ENCODE assay signal across 1 cellular context in the genomic region with DNA sequence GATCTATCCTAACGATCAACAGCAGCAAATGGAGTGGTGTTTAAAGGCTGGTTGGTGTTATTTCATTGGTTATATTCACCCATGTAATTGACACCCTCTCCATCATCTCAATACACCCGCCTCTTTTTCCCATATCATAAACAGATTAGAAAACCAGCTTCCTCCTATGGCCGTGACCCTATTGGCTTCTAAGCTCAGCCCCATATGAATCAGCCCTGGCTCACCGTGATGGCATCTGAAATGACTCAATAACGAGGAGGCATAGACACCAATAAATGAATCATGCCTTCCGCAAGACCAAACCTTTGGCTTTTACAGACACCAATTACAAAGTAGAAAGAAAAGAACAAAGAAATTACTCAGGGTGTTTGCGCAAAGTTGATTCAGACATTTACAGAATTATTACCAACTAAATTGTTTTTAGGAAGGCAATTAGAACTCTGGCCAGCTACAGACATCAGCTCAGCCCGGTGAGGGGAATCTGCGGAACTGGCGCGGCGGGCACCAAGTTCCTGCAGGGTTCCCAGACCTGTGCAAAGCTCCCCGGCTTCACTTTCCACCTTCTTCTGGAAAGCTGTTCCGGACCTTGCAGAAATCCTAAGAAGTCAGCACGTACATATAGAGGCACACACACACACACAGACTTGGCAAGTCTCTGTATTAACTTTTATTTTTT.
TF ChIP-seq lines count a peak whose summit lies in the region.

No MANE protein-coding gene starts in this region.

TF ChIP-seq in SK-N-SH, 30 proteins besides CTCF, POLR2A, EP300 and RAD21 (continued from another document):
- TF ChIP-seq, protein P1, sequence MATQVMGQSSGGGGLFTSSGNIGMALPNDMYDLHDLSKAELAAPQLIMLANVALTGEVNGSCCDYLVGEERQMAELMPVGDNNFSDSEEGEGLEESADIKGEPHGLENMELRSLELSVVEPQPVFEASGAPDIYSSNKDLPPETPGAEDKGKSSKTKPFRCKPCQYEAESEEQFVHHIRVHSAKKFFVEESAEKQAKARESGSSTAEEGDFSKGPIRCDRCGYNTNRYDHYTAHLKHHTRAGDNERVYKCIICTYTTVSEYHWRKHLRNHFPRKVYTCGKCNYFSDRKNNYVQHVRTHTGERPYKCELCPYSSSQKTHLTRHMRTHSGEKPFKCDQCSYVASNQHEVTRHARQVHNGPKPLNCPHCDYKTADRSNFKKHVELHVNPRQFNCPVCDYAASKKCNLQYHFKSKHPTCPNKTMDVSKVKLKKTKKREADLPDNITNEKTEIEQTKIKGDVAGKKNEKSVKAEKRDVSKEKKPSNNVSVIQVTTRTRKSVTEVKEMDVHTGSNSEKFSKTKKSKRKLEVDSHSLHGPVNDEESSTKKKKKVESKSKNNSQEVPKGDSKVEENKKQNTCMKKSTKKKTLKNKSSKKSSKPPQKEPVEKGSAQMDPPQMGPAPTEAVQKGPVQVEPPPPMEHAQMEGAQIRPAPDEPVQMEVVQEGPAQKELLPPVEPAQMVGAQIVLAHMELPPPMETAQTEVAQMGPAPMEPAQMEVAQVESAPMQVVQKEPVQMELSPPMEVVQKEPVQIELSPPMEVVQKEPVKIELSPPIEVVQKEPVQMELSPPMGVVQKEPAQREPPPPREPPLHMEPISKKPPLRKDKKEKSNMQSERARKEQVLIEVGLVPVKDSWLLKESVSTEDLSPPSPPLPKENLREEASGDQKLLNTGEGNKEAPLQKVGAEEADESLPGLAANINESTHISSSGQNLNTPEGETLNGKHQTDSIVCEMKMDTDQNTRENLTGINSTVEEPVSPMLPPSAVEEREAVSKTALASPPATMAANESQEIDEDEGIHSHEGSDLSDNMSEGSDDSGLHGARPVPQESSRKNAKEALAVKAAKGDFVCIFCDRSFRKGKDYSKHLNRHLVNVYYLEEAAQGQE (IDR thresholded peaks at IDR 0.05; ENCODE audit: low read depth, low read length) = no peak; the same call in 1 of the 2 replicates
- TF ChIP-seq ZBTB33 (IDR thresholded peaks at IDR 0.05; ENCODE audit: borderline replicate concordance, low read depth) (0 out of 2 replicates have a peak, but pooled peaks have one; percentile 54), PBX3 (IDR thresholded peaks at IDR 0.05) (peak; percentile 80; the same call in 1 of the 2 replicates), RXRA (IDR thresholded peaks at IDR 0.05; ENCODE audit: borderline replicate concordance, low read depth) (peak; percentile 77), SMC3 (IDR thresholded peaks at IDR 0.05; ENCODE audit: low read depth, low read length) (no peak), EZH2phosphoT487 (IDR thresholded peaks at IDR 0.05; ENCODE audit: borderline replicate concordance, low read depth) (no peak), YY1 (IDR thresholded peaks at IDR 0.05; ENCODE audit: low read depth) (no peak), NFIC (IDR thresholded peaks at IDR 0.05; ENCODE audit: borderline replicate concordance) (peak; percentile 68; the same call in 1 of the 2 replicates), ELF1 (IDR thresholded peaks at IDR 0.05) (peak; percentile 9; the same call in 1 of the 2 replicates), CHD2 (IDR thresholded peaks at IDR 0.05; ENCODE audit: low read length, partially characterized antibody) (no peak), USF2 (IDR thresholded peaks at IDR 0.05; ENCODE audit: borderline replicate concordance, low read depth, low read length) (no peak), RCOR1 (IDR thresholded peaks at IDR 0.05; ENCODE audit: low read length) (no peak), USF1 (IDR thresholded peaks at IDR 0.05; ENCODE audit: borderline replicate concordance, low read depth) (no peak), FOXJ3 (CRISPR knock-in tag; IDR thresholded peaks at IDR 0.05) (no peak), TCF12 (IDR thresholded peaks at IDR 0.05) (peak; percentile 82)
